In the genomic region with DNA sequence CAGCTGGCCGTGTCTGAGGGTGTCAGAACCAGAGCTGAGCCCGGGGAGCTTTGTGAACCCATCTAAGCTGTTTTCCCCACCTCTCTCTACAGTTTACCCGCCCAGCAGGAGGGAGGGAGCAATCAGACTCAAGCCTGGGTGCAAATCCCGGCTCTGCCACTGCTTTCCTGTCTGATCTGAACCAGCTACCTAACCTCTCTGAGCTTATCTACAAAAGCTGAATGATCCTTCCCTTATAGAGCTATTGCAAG, we compare ENCODE assay signal across 1 cellular context.
TF ChIP-seq lines count a peak whose summit lies in the region.

No MANE protein-coding gene starts in this region.

TF ChIP-seq in H1, 55 proteins besides CTCF, POLR2A, EP300 and RAD21:
- no peak for TF ChIP-seq BRCA1 (IDR thresholded peaks at IDR 0.05; ENCODE audit: low read depth, low read length)
- TF ChIP-seq SRF (IDR thresholded peaks at IDR 0.05; ENCODE audit: low read depth, low read length), result no peak
- no peak for TF ChIP-seq CTBP2 (IDR thresholded peaks at IDR 0.05; ENCODE audit: borderline replicate concordance, insufficient read depth, insufficient read length, low read length)
- TF ChIP-seq YY1 (IDR thresholded peaks at IDR 0.05; ENCODE audit: low read depth, low read length), result no peak
- no peak for TF ChIP-seq JUND (IDR thresholded peaks at IDR 0.05; ENCODE audit: low read length)
- no peak for TF ChIP-seq NRF1 (IDR thresholded peaks at IDR 0.05; ENCODE audit: low read depth, low read length)
- TF ChIP-seq, protein P1, sequence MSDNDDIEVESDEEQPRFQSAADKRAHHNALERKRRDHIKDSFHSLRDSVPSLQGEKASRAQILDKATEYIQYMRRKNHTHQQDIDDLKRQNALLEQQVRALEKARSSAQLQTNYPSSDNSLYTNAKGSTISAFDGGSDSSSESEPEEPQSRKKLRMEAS (IDR thresholded peaks at IDR 0.05), result no peak
- TF ChIP-seq TEAD4 (IDR thresholded peaks at IDR 0.05; ENCODE audit: low read depth, low read length), result no peak
- TF ChIP-seq SAP30 (IDR thresholded peaks at IDR 0.05; ENCODE audit: insufficient read depth, insufficient replicate concordance, low read length), result no peak
- no peak for TF ChIP-seq MAFK (IDR thresholded peaks at IDR 0.05; ENCODE audit: low read depth, low read length)
- no peak for TF ChIP-seq FOSL1 (IDR thresholded peaks at IDR 0.05; ENCODE audit: insufficient read depth, low read depth, low read length)
- TF ChIP-seq GABPA (IDR thresholded peaks at IDR 0.05; ENCODE audit: borderline replicate concordance, insufficient read depth, low read length), result no peak
- TF ChIP-seq ASH2L (IDR thresholded peaks at IDR 0.05; ENCODE audit: low read length), result no peak
- no peak for TF ChIP-seq HDAC6 (IDR thresholded peaks at IDR 0.05; ENCODE audit: low read depth, low read length)
- TF ChIP-seq POU5F1 (IDR thresholded peaks at IDR 0.05; ENCODE audit: low read depth, low read length), result no peak
- no peak for TF ChIP-seq KDM5A (IDR thresholded peaks at IDR 0.05; ENCODE audit: low read length)
- TF ChIP-seq KDM4A (IDR thresholded peaks at IDR 0.05; ENCODE audit: low read depth, low read length, severe bottlenecking), result no peak
- no peak for TF ChIP-seq SP2 (IDR thresholded peaks at IDR 0.05; ENCODE audit: low read length)
